ENCODE assay signal across 8 cellular contexts in genomic region chr14:91510171-91511013, GRCh38. TPM values are rescaled to one million over a fixed set of nuclear protein-coding genes. Genes with fewer than 3 reads are reported as not detected.
A peak's percentile ranks its signal among the peaks of the same experiment; 100 is the strongest.
DNase-seq lines count a peak whose midpoint lies in the region; ATAC-seq and TF ChIP-seq lines count a peak whose summit lies in the region.

Gene PPP4R3A (minus strand): TSS chr14:91510310. CDS start chr14:91509647, 663 bp downstream.

- 0 out of 2 replicates have a peak, but pooled peaks cover 3% of the 10 kb centered on the region for H3K36me3 ChIP-seq in PC-9 (ENCODE audit: low read depth)
- H3K36me3 ChIP-seq in mucosa of stomach (ENCODE audit: control insufficient read depth, insufficient read depth, low read length), result no peaks in the 10 kb centered on the region

- peak; percentile 93 for DNase-seq in DMS153 (lab: John Stamatoyannopoulos, UW)
- peak; percentile 96 for DNase-seq in Jurkat, Clone E6-1 (ENCODE audit: low read depth, low spot score)
- DNase-seq in PC-9, result peak; percentile 78 to 80
- DNase-seq in activated T-cell treated with anti-CD3 and anti-CD28 coated beads, Interleukin-2, amount 50 U/mL, for 1 hour, result peak; percentile 93
- DNase-seq in erythroblast (lab: John Stamatoyannopoulos, UW), result peak; percentile 98 to 99
- peak; percentile 80 to 82 for DNase-seq in stimulated activated CD8-positive, alpha-beta memory T cell treated with anti-CD3 and anti-CD28 coated beads, Interleukin-7, amount 100 ng/mL, for 1 hour (ENCODE audit: low read depth in 2 of 2)

- H3K27me3 ChIP-seq in PC-9 (ENCODE audit: insufficient read depth, low read depth) (no peaks in the 10 kb centered on the region), mucosa of stomach (ENCODE audit: control insufficient read depth, insufficient read depth, low read length) (no peaks in the 10 kb centered on the region)

- no peaks in the 10 kb centered on the region for H3K9me3 ChIP-seq in PC-9 (ENCODE audit: insufficient read depth, low read depth)
- H3K9me3 ChIP-seq in mucosa of stomach (ENCODE audit: control insufficient read depth, low read length), result no peaks in the 10 kb centered on the region

- H3K27ac ChIP-seq in PC-9, result peak within 1 kb of the TSS; percentile 95

- H3K9ac ChIP-seq in mucosa of stomach (ENCODE audit: low read length), result peak within 1 kb of the TSS; percentile 98

- peak within 1 kb of the TSS; percentile 90 for H3K4me3 ChIP-seq in Jurkat, Clone E6-1 (ENCODE audit: low read length)
- H3K4me3 ChIP-seq in PC-9 (peak within 1 kb of the TSS; percentile 92), mucosa of stomach (ENCODE audit: low read length) (peak within 1 kb of the TSS; percentile 90)

- H3K9me2 ChIP-seq in PC-9 (ENCODE audit: insufficient read depth), result no peaks in the 10 kb centered on the region

- H2AFZ ChIP-seq in PC-9, result peak within 1 kb of the TSS; percentile 89

- peaks cover 4% of the 10 kb centered on the region; the same call in 1 of the 2 replicates for H3F3A ChIP-seq in PC-9 (ENCODE audit: insufficient read depth, low read depth)

- no peak for TF ChIP-seq CTCF in PC-9 (conservative IDR thresholded peaks at IDR 0.05)

- intact Hi-C loops in PC-9 (cut with micrococcal nuclease; ENCODE audit: unreplicated experiment), result loop anchor here (1.0 kb wide), 1 partner anchor 25 kb away; no protein-coding TSS in a partner anchor

- peaks cover 38% of the 10 kb centered on the region for H3K79me2 ChIP-seq in PC-9 (ENCODE audit: low read depth)

- peaks cover 11% of the 10 kb centered on the region; the same call in 1 of the 2 replicates for H3K4me1 ChIP-seq in PC-9 (replicated peaks; ENCODE audit: insufficient read depth)
- H3K4me1 ChIP-seq in mucosa of stomach (ENCODE audit: control insufficient read depth, insufficient read depth, low read length), result peaks cover 7% of the 10 kb centered on the region

- TF ChIP-seq POLR2A in erythroblast (IDR thresholded peaks at IDR 0.05; ENCODE audit: low read length), result peak; percentile 97

- TSS peak; percentile 96 for BruUV-seq in PC-9 (replicated peaks; lab: Mats Ljungman, UMichigan)

- H4K20me1 ChIP-seq in PC-9 (ENCODE audit: insufficient read depth), result peaks cover 25% of the 10 kb centered on the region

- CTCF ChIA-PET in PC-9 (lab: Charles Lee), result no interaction called here

- peak within 1 kb of the TSS; percentile 94 for H3K4me2 ChIP-seq in PC-9

- POLR2A ChIA-PET in PC-9 (lab: Charles Lee; ENCODE audit: unreplicated experiment), result interaction anchor here (0.6 kb wide), 1 partner anchor 450 kb away, joined by 8 read pairs; no protein-coding TSS in a partner anchor

- peak; percentile 73 for ATAC-seq in GM21619 (IDR thresholded peaks at IDR 0.05; ENCODE audit: unreplicated experiment)

RNA-seq across cellular contexts. Expression of gene PPP4R3A, which starts in this region (rescaled TPM):
- 63.3 TPM for polyA plus RNA-seq in Jurkat, Clone E6-1 (2012; ENCODE audit: insufficient read depth, insufficient read length)
- 14.8 and 15.5 TPM in 2 replicates for total RNA-seq in PC-9 (2021)

Comparison
In these comparisons a context has a peak if more than half of its experiments do, and no peak if none do; other contexts are left out.
1. Peak in every context shown above with its lines: DNase-seq, ATAC-seq, H3K4me3 ChIP-seq and H3K27ac ChIP-seq.